Comparison of ENCODE assay signal across 29 cellular contexts in genomic region chr2:180599804-180600203, GRCh38.
"Had no signal": no experiment of that assay in that cellular context is flagged by ENCODE, and none has a peak within 500 bp of the region (broad histone marks: within the 10 kb centered on the region; RNA-seq: fewer than 3 reads in every experiment).

No MANE protein-coding gene starts in this region.

- DNase-seq: dermis blood vessel endothelial cell; effector memory CD8-positive, alpha-beta T cell; erythroblast; gastrocnemius medialis; heart left ventricle; left cardiac atrium; left ventricle myocardium inferior; lower lobe of right lung; mucosa of descending colon; naive B cell; pancreas; stimulated activated CD4-positive, alpha-beta T cell treated with anti-CD3 and anti-CD28 coated beads, Interleukin-12 subunit alpha, Interleukin-12 subunit beta, amount 100 ng/mL, for 4 hours; stimulated activated CD4-positive, alpha-beta T cell treated with anti-CD3 and anti-CD28 coated beads, Interleukin-1b, Interleukin-23, amount 100 ng/mL, for 48 hours; stimulated activated CD4-positive, alpha-beta T cell treated with anti-CD3 and anti-CD28 coated beads, Interleukin-4, amount 100 ng/mL, for 24 hours; stimulated activated naive CD4-positive, alpha-beta T cell treated with Interleukin-2 at 50 U/mL for 16 hours; stomach; upper lobe of right lung; uterus had no signal

- H3K79me2 ChIP-seq: hepatocyte had no signal

- H3K27ac ChIP-seq: coronary artery, gastrocnemius medialis, heart left ventricle, hepatocyte, left ventricle myocardium inferior, lower lobe of right lung, neutrophil, pancreas, prostate gland, right atrium auricular region, stomach, thoracic aorta, tibial nerve, upper lobe of right lung, uterus had no signal

- H2AFZ ChIP-seq: hepatocyte had no signal

- H3K4me2 ChIP-seq: hepatocyte, smooth muscle cell had no signal

- ATAC-seq: effector memory CD8-positive, alpha-beta T cell; gastrocnemius medialis; heart left ventricle; left cardiac atrium; lower lobe of right lung; mucosa of descending colon; natural killer cell treated with Interleukin-12 subunit alpha and Interleukin-12 subunit beta and Interleukin-15 and Interleukin-18, amount 100 ng/mL, for 72 hours; pancreas; sciatic nerve; stimulated activated effector memory CD8-positive, alpha-beta T cell treated with anti-CD3 and anti-CD28 coated beads, Interleukin-12 subunit alpha, Interleukin-12 subunit beta, amount 100 ng/mL, for 72 hours; upper lobe of right lung had no signal

- H3K9me3 ChIP-seq: gastrocnemius medialis, heart left ventricle, left ventricle myocardium inferior, lower lobe of right lung, mucosa of descending colon, neutrophil, pancreas, prostate gland, right atrium auricular region, stomach, thoracic aorta, tibial nerve, upper lobe of right lung, uterus had no signal

- H3K4me3 ChIP-seq: coronary artery, gastrocnemius medialis, heart left ventricle, hepatocyte, left ventricle myocardium inferior, lower lobe of right lung, mucosa of descending colon, pancreas, prostate gland, right atrium auricular region, smooth muscle cell, stomach, thoracic aorta, tibial nerve, upper lobe of right lung, uterus had no signal

- H3K36me3 ChIP-seq: gastrocnemius medialis, heart left ventricle, left ventricle myocardium inferior, lower lobe of right lung, neutrophil, pancreas, prostate gland, right atrium auricular region, stomach, thoracic aorta, tibial nerve, upper lobe of right lung, uterus had no signal

- H3K4me1 ChIP-seq: gastrocnemius medialis, heart left ventricle, left ventricle myocardium inferior, lower lobe of right lung, pancreas, prostate gland, right atrium auricular region, stomach, tibial nerve, upper lobe of right lung, uterus had no signal

- H3K27me3 ChIP-seq: gastrocnemius medialis, heart left ventricle, hepatocyte, neutrophil, pancreas, right atrium auricular region, stomach, tibial nerve, upper lobe of right lung, uterus had no signal
